In the genomic region with DNA sequence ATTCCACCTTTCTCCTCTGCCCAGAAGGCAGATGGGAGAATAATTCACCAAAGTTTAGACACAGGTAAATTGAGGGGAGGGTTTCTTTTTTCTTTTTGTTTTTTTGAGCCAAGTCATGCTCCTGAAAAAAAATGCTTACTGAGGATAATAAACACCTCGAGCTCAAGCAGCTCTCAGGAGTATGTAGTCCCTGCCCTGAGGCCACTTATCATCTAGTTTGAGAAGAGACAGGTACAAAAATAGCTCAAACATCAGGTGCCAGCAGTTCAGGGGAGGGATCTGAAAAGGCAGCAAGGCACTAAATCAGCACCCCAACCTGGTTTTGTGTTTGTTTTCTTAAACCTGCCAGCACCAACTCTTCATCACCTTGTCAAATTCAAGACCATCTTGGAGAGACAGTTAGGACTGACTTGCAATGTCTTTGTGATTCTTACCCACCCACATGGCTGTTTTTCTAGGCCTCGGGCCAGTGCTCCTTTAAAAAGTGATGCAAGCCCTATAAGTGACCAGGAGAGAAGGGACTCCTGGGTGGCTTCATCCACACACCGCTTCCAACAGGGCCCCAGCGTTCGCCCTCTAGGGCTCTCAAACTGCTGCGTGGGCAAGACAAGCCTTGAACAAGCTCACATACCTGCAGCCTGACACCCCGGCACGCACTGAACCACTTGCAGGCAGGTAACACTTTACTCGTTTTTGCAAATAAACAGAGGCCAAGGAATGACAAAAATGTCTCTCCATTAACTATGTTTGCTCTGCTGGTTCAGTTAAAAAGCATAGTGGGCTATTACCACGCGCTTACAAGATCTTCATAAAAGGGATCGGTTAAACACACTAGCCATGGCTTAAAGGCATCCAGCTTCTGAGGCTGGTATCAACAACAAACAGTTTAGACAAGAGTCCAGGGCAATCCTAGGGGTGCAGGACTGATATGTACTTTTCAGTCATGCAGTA, we compare ENCODE assay signal across 13 cellular contexts. TPM values are rescaled to one million over a fixed set of nuclear protein-coding genes. Genes with fewer than 3 reads are reported as not detected.
DNase-seq lines count a peak whose midpoint lies in the region; ATAC-seq, FAIRE-seq and TF ChIP-seq lines count a peak whose summit lies in the region.
"Had no signal": no experiment of that assay in that cellular context is flagged by ENCODE, and none has a peak within 500 bp of the region (broad histone marks: within the 10 kb centered on the region; RNA-seq: fewer than 3 reads in every experiment).

No MANE protein-coding gene starts in this region.

- WGBS in body of pancreas, 2 donors = 50 to 52% methylated on average over 9 to 12 of the region's 12 CpGs
- 86 to 88% methylated on average over 12 of the region's 12 CpGs for WGBS in sigmoid colon, 2 donors

- peaks cover 81% of the 10 kb centered on the region for H3K4me1 Mint-ChIP-seq in GM23338
- H3K4me1 Mint-ChIP-seq: activated B cell treated with CpG ODN at 0.5 μM for 24 hours had no signal

- H3K36me3 ChIP-seq in GM23338 (ENCODE audit: insufficient read depth) (peaks cover 11% of the 10 kb centered on the region; the same call in 1 of the 2 replicates), body of pancreas (replicated peaks in 1 of 2; ENCODE audit: insufficient read depth in 1 of 2, low read depth in 2 of 2) (peaks cover 0 to 3% of the 10 kb centered on the region in 2 donors), keratinocyte (ENCODE audit: control insufficient read depth in 2 of 2, extremely low read depth in 1 of 2, insufficient read depth in 2 of 2, low read length in 2 of 2) (peaks cover 48 to 87% of the 10 kb centered on the region in 2 experiments), sigmoid colon (peaks cover 7 to 70% (median 18%) of the 10 kb centered on the region in 4 donors), Karpas-422 (ENCODE audit: insufficient read depth, low read length) (peaks cover 5% of the 10 kb centered on the region)

- H3K27ac ChIP-seq in GM23338 (ENCODE audit: low read depth) (peak overlapping the region; percentile 73), body of pancreas (peak overlapping the region in 3 of 4 donors; percentile 35 to 73 (median 63)), keratinocyte (ENCODE audit: control insufficient read depth, insufficient read depth, low read length) (peak overlapping the region; percentile 62), sigmoid colon (peak overlapping the region in 3 of 4 donors; percentile 74 to 87 (median 83)), Karpas-422 (ENCODE audit: low read length) (no peak overlapping the region)

- H3K4me3 Mint-ChIP-seq in GM23338 = no peak overlapping the region; the same call in 2 of the 3 replicates
- H3K4me3 Mint-ChIP-seq: activated B cell treated with CpG ODN at 0.5 μM for 24 hours had no signal

- peak overlapping the region; percentile 44; the same call in 1 of the 2 replicates for H3K4me2 ChIP-seq in GM23338
- peak overlapping the region; percentile 47 for H3K4me2 ChIP-seq in keratinocyte (ENCODE audit: control insufficient read depth, extremely low read depth, insufficient read depth, low read depth, low read length)
- no peak overlapping the region for H3K4me2 ChIP-seq in Karpas-422 (ENCODE audit: low read depth, low read length, poor library complexity, severe bottlenecking)

- H3K4me1 ChIP-seq in GM23338 (ENCODE audit: insufficient read depth) (peaks cover 67% of the 10 kb centered on the region), body of pancreas (peaks cover 95% of the 10 kb centered on the region), keratinocyte (ENCODE audit: control insufficient read depth, extremely low read depth, insufficient read depth, low read length) (peaks cover 99% of the 10 kb centered on the region), sigmoid colon (peaks cover 0 to 91% (median 70%) of the 10 kb centered on the region in 4 donors), Karpas-422 (ENCODE audit: low read length) (peaks cover 13% of the 10 kb centered on the region)

- peak overlapping the region; percentile 36 for H3K9ac ChIP-seq in keratinocyte (ENCODE audit: control insufficient read depth, extremely low read depth, insufficient read depth, low read length)
- H3K9ac ChIP-seq in Karpas-422 (ENCODE audit: low read length) = no peak overlapping the region

- H3K27me3 Mint-ChIP-seq in GM23338 (ENCODE audit: insufficient read depth, low read depth, poor library complexity) = peaks cover 9% of the 10 kb centered on the region

- H2AFZ ChIP-seq in GM23338 (no peak overlapping the region), keratinocyte (ENCODE audit: control insufficient read depth, low read length) (no peak overlapping the region), Karpas-422 (ENCODE audit: low read length) (no peak overlapping the region)

- H3F3A ChIP-seq in GM23338 (replicated peaks; ENCODE audit: low read depth) = no peaks in the 10 kb centered on the region

- peaks cover 10% of the 10 kb centered on the region; the same call in 1 of the 2 replicates for H4K20me1 ChIP-seq in GM23338 (replicated peaks; ENCODE audit: insufficient read depth)
- peaks cover 79% of the 10 kb centered on the region for H4K20me1 ChIP-seq in keratinocyte (ENCODE audit: control insufficient read depth, extremely low read depth, insufficient read depth, low read length)
- no peaks in the 10 kb centered on the region; the same call in 1 of the 2 replicates for H4K20me1 ChIP-seq in Karpas-422 (ENCODE audit: insufficient read depth, low read depth, low read length)

- intact Hi-C loops in body of pancreas (cut with DNase I) = loop anchor here (10.0 kb wide), 1 partner anchor 615 kb away; no protein-coding TSS in a partner anchor
- intact Hi-C loops in sigmoid colon (cut with DNase I) = no loop called here

- H3K9me2 ChIP-seq in GM23338 (ENCODE audit: insufficient read depth) = no peaks in the 10 kb centered on the region
- no peaks in the 10 kb centered on the region for H3K9me2 ChIP-seq in Karpas-422 (replicated peaks; ENCODE audit: insufficient read depth, low read length)

- TF ChIP-seq POLR2A in body of pancreas (IDR thresholded peaks at IDR 0.05) (no peak), sigmoid colon (IDR thresholded peaks at IDR 0.05) (no peak)

- peak overlapping the region; percentile 90 for H3K27ac Mint-ChIP-seq in GM23338
- H3K27ac Mint-ChIP-seq: activated B cell treated with CpG ODN at 0.5 μM for 24 hours had no signal

- TF ChIP-seq CTCF in GM23338 (conservative IDR thresholded peaks at IDR 0.05; ENCODE audit: low read depth in 2 of 2) = no peak
- no peak for TF ChIP-seq CTCF in body of pancreas (IDR thresholded peaks at IDR 0.05)
- TF ChIP-seq CTCF in keratinocyte (optimal IDR thresholded peaks at IDR 0.05 in 1 of 3, IDR thresholded peaks at IDR 0.05 in 1 of 3, conservative IDR thresholded peaks at IDR 0.05 in 1 of 3; ENCODE audit: extremely low read depth in 1 of 3, insufficient read depth in 2 of 3, low read length in 3 of 3) = no peak
- TF ChIP-seq CTCF in sigmoid colon (IDR thresholded peaks at IDR 0.05) = no peak

- H3K27me3 ChIP-seq in GM23338 (ENCODE audit: insufficient read depth) = no peaks in the 10 kb centered on the region
- no peaks in the 10 kb centered on the region for H3K27me3 ChIP-seq in body of pancreas
- H3K27me3 ChIP-seq in keratinocyte (ENCODE audit: control insufficient read depth, extremely low read depth, insufficient read depth, low read length) = no peaks in the 10 kb centered on the region
- H3K27me3 ChIP-seq in sigmoid colon = no peaks in the 10 kb centered on the region
- H3K27me3 ChIP-seq in Karpas-422 (ENCODE audit: low read length) = no peaks in the 10 kb centered on the region

- no peaks in the 10 kb centered on the region for H3K9me3 Mint-ChIP-seq in GM23338
- H3K9me3 Mint-ChIP-seq: activated B cell treated with CpG ODN at 0.5 μM for 24 hours had no signal

- H3K9me1 ChIP-seq in keratinocyte (ENCODE audit: control insufficient read depth, extremely low read depth, insufficient read depth, low read length) = peaks cover 15% of the 10 kb centered on the region

- no peak for TF ChIP-seq EP300 in sigmoid colon (IDR thresholded peaks at IDR 0.05)

- dilution Hi-C loops in keratinocyte (cut with MboI; ENCODE audit: extremely low pct_ligation_motif_present, low sequenced_read_pairs) = no loop called here

- H3K9me3 ChIP-seq in body of pancreas (no peaks in the 10 kb centered on the region), keratinocyte (ENCODE audit: control insufficient read depth, low read depth, low read length) (no peaks in the 10 kb centered on the region), sigmoid colon (no peaks in the 10 kb centered on the region), Karpas-422 (ENCODE audit: low read length) (no peaks in the 10 kb centered on the region)

- peaks cover 91% of the 10 kb centered on the region for H3K36me3 Mint-ChIP-seq in GM23338 (ENCODE audit: low read depth)

- H3K79me2 ChIP-seq in GM23338 (replicated peaks; ENCODE audit: insufficient read depth) (peaks cover 84% of the 10 kb centered on the region), keratinocyte (ENCODE audit: control insufficient read depth, insufficient read depth, low read length) (peaks cover 100% of the 10 kb centered on the region), Karpas-422 (ENCODE audit: low read length) (no peaks in the 10 kb centered on the region)

- no peak overlapping the region for H3K4me3 ChIP-seq in GM23338
- H3K4me3 ChIP-seq in body of pancreas = no peak overlapping the region
- H3K4me3 ChIP-seq in keratinocyte (ENCODE audit: control insufficient read depth in 2 of 3, extremely low read depth in 1 of 3, insufficient read depth in 2 of 3, low read depth in 1 of 3, low read length in 3 of 3) = no peak overlapping the region
- H3K4me3 ChIP-seq in sigmoid colon = no peak overlapping the region
- no peak overlapping the region for H3K4me3 ChIP-seq in Karpas-422 (ENCODE audit: low read length)

- ATAC-seq in GM23338 (peak; percentile 14), body of pancreas (peak; percentile 10)

- DNase-seq in GM23338 (ENCODE audit: low spot score) (peak; percentile 60), body of pancreas (peak in 1 of 4 donors; percentile 23), keratinocyte (ENCODE audit: low read depth, low spot score) (no peak), sigmoid colon (peak; percentile 57), Karpas-422 (no peak), NCI-H1694 (lab: John Stamatoyannopoulos, UW) (no peak), EL (no peak), NCI-H1048 (lab: John Stamatoyannopoulos, UW) (no peak)
- DNase-seq: activated B cell treated with CpG ODN at 0.5 μM for 24 hours; activated CD8-positive, alpha-beta memory T cell treated with anti-CD3 and anti-CD28 coated beads, Interleukin-2, amount 50 U/mL, for 48 hours; GF-D8; NCI-H187 treated with DMSO at 0.1 percent for 48 hours; stimulated activated naive CD4-positive, alpha-beta T cell treated with Interleukin-2 at 50 U/mL for 16 hours had no signal

- FAIRE-seq in keratinocyte (lab: Jason Lieb, UNC) = peak; percentile 77

RNA-seq across cellular contexts. Expression of a gene that starts 13.9 kb away (rescaled TPM):
- 42.0 and 46.5 TPM in 2 replicates for total RNA-seq in GM23338 (2014; rRNA removed; shearing (Covaris generic))
- 7.1 and 9.7 TPM in 2 replicates for polyA plus RNA-seq in GM23338 (2016; fragmentation: Nextera tagmentation; extraction: Ambion mirVana)
- total RNA-seq in body of pancreas = 10 to 100 TPM; 41.2 to 55.7 TPM
- 82.1 to 117 TPM (median 84.2 TPM) in 3 replicates for polyA plus RNA-seq in keratinocyte
- 69.6 TPM for polyA plus RNA-seq in keratinocyte (2011; ENCODE audit: low read depth)
- polyA plus RNA-seq in keratinocyte (2011; cell fraction: cytosol; rRNA removed) = 27.6 and 29.1 TPM in 2 replicates
- 356 and 357 TPM in 2 replicates for polyA plus RNA-seq in keratinocyte (2011; cell fraction: nucleus; rRNA removed)
- 37.1 and 115 TPM in 2 replicates for polyA plus RNA-seq in keratinocyte (2012; ENCODE audit: low replicate concordance)
- 306 to 390 TPM (median 389 TPM) in 3 replicates for polyA minus RNA-seq in keratinocyte
- polyA minus RNA-seq in keratinocyte (2011; cell fraction: cytosol; rRNA and poly(A)+ RNA removed) = 89.8 TPM
- polyA minus RNA-seq in keratinocyte (2011; cell fraction: nucleus; rRNA and poly(A)+ RNA removed) = 497 and 766 TPM in 2 replicates
- total RNA-seq in sigmoid colon = 10 to 100 TPM; 29.9 to 76.4 (median 53.1) TPM
- polyA plus RNA-seq in sigmoid colon = 10 to 100 TPM in 1 of 3 donors, 1 to 10 TPM in 2; 3.9 to 32.4 (median 4.2) TPM
- total RNA-seq in Karpas-422 (2014; rRNA removed; shearing (Covaris generic); ENCODE audit: low replicate concordance) = 8.1 and 8.3 TPM in 2 replicates
- total RNA-seq: activated B cell treated with CpG ODN at 0.5 μM for 24 hours had no signal

Comparison
In these comparisons a context has a peak if more than half of its experiments do, and no peak if none do; other contexts are left out.
1. DNase-seq: peak in GM23338 (single experiment) and sigmoid colon (single experiment); none in keratinocyte (single experiment), Karpas-422 (single experiment), NCI-H1694 (single experiment), EL (single experiment) and NCI-H1048 (single experiment).